29 cellular contexts compared by ENCODE assay signal in the genomic region with DNA sequence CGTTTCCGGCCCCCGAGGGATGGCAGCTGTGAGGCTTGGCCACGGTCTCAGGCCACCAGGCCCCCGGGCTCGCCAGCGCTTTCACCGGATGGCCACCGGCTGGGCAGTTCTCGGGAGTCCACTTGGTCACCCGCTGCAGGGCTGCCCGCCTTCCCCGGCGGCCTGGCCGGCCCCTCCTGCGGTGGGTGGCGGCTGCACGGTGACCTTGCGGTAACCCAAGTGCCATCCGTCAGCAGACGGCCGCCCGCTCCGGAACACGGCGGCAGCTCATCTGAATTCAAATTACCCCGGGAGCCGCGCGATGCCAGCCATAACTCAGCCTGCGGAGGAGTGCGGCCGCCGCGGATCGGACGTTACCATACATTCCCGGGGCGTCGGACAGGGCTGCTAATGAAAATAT.
"Had no signal": no experiment of that assay in that cellular context is flagged by ENCODE, and none has a peak within 500 bp of the region (broad histone marks: within the 10 kb centered on the region; RNA-seq: fewer than 3 reads in every experiment).

No MANE protein-coding gene starts in this region.

- H2AFZ ChIP-seq: PC-9 had no signal

- H3K36me3 ChIP-seq: brain microvascular endothelial cell had no signal

- H3K27me3 ChIP-seq: brain microvascular endothelial cell had no signal

- H3K4me3 ChIP-seq: PC-9 had no signal

- H3K27ac ChIP-seq: brain microvascular endothelial cell, PC-9, RWPE1 had no signal

- DNase-seq: activated CD4-positive, alpha-beta T cell treated with anti-CD3 and anti-CD28 coated beads, Interleukin-2, amount 10 ng/mL, durations not matched to agents 24 days and 14 days; activated CD4-positive, alpha-beta T cell treated with anti-CD3 and anti-CD28 coated beads, Interleukin-2, amount 50 U/mL, for 4 hours; activated CD8-positive, alpha-beta T cell treated with anti-CD3 and anti-CD28 coated beads for 36 hours; activated effector memory CD4-positive, alpha-beta T cell treated with anti-CD3 and anti-CD28 coated beads, Interleukin-2, amount 50 U/mL, for 16 hours; activated naive CD4-positive, alpha-beta T cell; activated naive CD4-positive, alpha-beta T cell treated with anti-CD3 and anti-CD28 coated beads, Interleukin-2, amount 50 U/mL, for 16 hours; activated naive CD8-positive, alpha-beta T cell treated with anti-CD3 and anti-CD28 coated beads for 36 hours; activated T-cell treated with anti-CD3 and anti-CD28 coated beads, Interleukin-2, amount 50 U/mL, for 1 hour; activated T-cell treated with anti-CD3 and anti-CD28 coated beads, Interleukin-2, amount 50 U/mL, for 72 hours; amniotic stem cell; aorta; brain microvascular endothelial cell; central memory CD4-positive, alpha-beta T cell; Karpas-422; NCI-H1048; NCI-H1105 treated with DMSO at 0.1 percent for 48 hours; NCI-H1436; NCI-H1694; NCI-H1930; NCI-H2081 treated with DMSO at 0.1 percent for 48 hours; NCI-H2171; NCI-H510A; NCI-H748 treated with DMSO at 0.1 percent for 48 hours; NK-92 treated with Interleukin-12 subunit alpha and Interleukin-12 subunit beta, amount 100 ng/mL, for 24 hours; PC-9; SIG-M5 had no signal

- ATAC-seq: activated CD8-positive, alpha-beta T cell treated with anti-CD3 and anti-CD28 coated beads for 36 hours; activated T-cell treated with anti-CD3 and anti-CD28 coated beads, Interleukin-2, amount 50 U/mL, for 72 hours; activated T-helper 17 cell treated with anti-CD3 and anti-CD28 coated beads, Interleukin-2, amount 50 U/mL, for 72 hours; Right ventricle myocardium inferior had no signal

- H3K4me2 ChIP-seq: PC-9 had no signal
